Comparison of ENCODE assay signal across 8 cellular contexts in genomic region chr6:24775520-24776058, GRCh38. TPM values are rescaled to one million over a fixed set of nuclear protein-coding genes. Genes with fewer than 3 reads are reported as not detected.
A peak's percentile ranks its signal among the peaks of the same experiment; 100 is the strongest.
DNase-seq lines count a peak whose midpoint lies in the region; FAIRE-seq and TF ChIP-seq lines count a peak whose summit lies in the region.

No MANE protein-coding gene starts in this region.

- H3K27me3 ChIP-seq in prostate gland (replicated peaks; ENCODE audit: insufficient read depth): no peaks in the 10 kb centered on the region

- no peaks in the 10 kb centered on the region for H3K27me3 Mint-ChIP-seq in activated T-cell treated with anti-CD3 and anti-CD28 coated beads, Interleukin-2, amount 50 U/mL, for 24 hours

- H3K27ac ChIP-seq in prostate gland: peak overlapping the region; percentile 99

- no peak for FAIRE-seq in GM19239 (lab: Jason Lieb, UNC)

- H3K27ac Mint-ChIP-seq in activated T-cell treated with anti-CD3 and anti-CD28 coated beads, Interleukin-2, amount 50 U/mL, for 24 hours: peak overlapping the region; percentile 100

- intact Hi-C loops in prostate gland (cut with DNase I): no loop called here

- peak overlapping the region; percentile 100 for H3K4me3 ChIP-seq in fibroblast of the aortic adventitia (ENCODE audit: low read depth, low read length)
- peak overlapping the region; percentile 94 to 99 for H3K4me3 ChIP-seq in prostate gland

- DNase-seq in SKM-1 treated with dmso at 0.1 percent for 144 hours (lab: John Stamatoyannopoulos, UW; ENCODE audit: unreplicated experiment): peak; percentile 14
- DNase-seq in SKM-1 (lab: John Stamatoyannopoulos, UW; ENCODE audit: unreplicated experiment): no peak
- peak; percentile 53 for DNase-seq in HS-27A (ENCODE audit: low read depth)
- DNase-seq in activated T-cell treated with anti-CD3 and anti-CD28 coated beads, Interleukin-2, amount 50 U/mL, for 24 hours: no peak
- DNase-seq in fibroblast of the aortic adventitia (ENCODE audit: low read depth): peak; percentile 54
- no peak for DNase-seq in prostate gland (ENCODE audit: low spot score)
- no peak for DNase-seq in GM19239 (ENCODE audit: insufficient read length, low spot score)
- DNase-seq in COR-L47 (lab: John Stamatoyannopoulos, UW): no peak

- H3K9me3 ChIP-seq in prostate gland: no peaks in the 10 kb centered on the region

- peak; percentile 76 for TF ChIP-seq POLR2A in prostate gland (IDR thresholded peaks at IDR 0.05)

- H3K4me1 ChIP-seq in prostate gland (replicated peaks): no peaks in the 10 kb centered on the region

- H3K4me1 Mint-ChIP-seq in activated T-cell treated with anti-CD3 and anti-CD28 coated beads, Interleukin-2, amount 50 U/mL, for 24 hours (ENCODE audit: low read depth): peaks cover 39% of the 10 kb centered on the region

- H3K36me3 Mint-ChIP-seq in activated T-cell treated with anti-CD3 and anti-CD28 coated beads, Interleukin-2, amount 50 U/mL, for 24 hours (ENCODE audit: low read depth): peaks cover 52% of the 10 kb centered on the region

- WGBS in prostate gland: 5% methylated on average over 20 of the region's 20 CpGs

- H3K9me3 Mint-ChIP-seq in activated T-cell treated with anti-CD3 and anti-CD28 coated beads, Interleukin-2, amount 50 U/mL, for 24 hours: no peaks in the 10 kb centered on the region

- no peaks in the 10 kb centered on the region for H3K36me3 ChIP-seq in prostate gland

- H3K4me3 Mint-ChIP-seq in activated T-cell treated with anti-CD3 and anti-CD28 coated beads, Interleukin-2, amount 50 U/mL, for 24 hours: peak overlapping the region; percentile 98

- TF ChIP-seq CTCF in fibroblast of the aortic adventitia (IDR thresholded peaks at IDR 0.05; ENCODE audit: insufficient read depth, low read length) (no peak), prostate gland (IDR thresholded peaks at IDR 0.05) (no peak)

RNA-seq across cellular contexts. Expression of gene GMNN, which starts 0.9 kb away (rescaled TPM):
- total RNA-seq in fibroblast of the aortic adventitia (ENCODE audit: low replicate concordance): 17.2 and 41.7 TPM in 2 replicates
- total RNA-seq in prostate gland: 100 to 1,000 TPM in 1 of 2 donors, 1 to 10 TPM in 1; 9.0 to 129 TPM

RNA-seq across cellular contexts. Expression of gene ARMH2, which starts 23.1 kb away (rescaled TPM):
- total RNA-seq in fibroblast of the aortic adventitia (ENCODE audit: low replicate concordance) (not detected in 2 replicates), prostate gland (not detected)

RNA-seq across cellular contexts. Expression of gene C6orf62, which starts 56.6 kb away (rescaled TPM):
- total RNA-seq in fibroblast of the aortic adventitia (ENCODE audit: low replicate concordance) (121 and 246 TPM in 2 replicates), prostate gland (100 to 1,000 TPM in 1 of 2 donors, 10 to 100 TPM in 1; 95.1 to 115 TPM)

Comparison
In these comparisons a context has a peak if more than half of its experiments do, and no peak if none do; other contexts are left out.
1. DNase-seq: peak in SKM-1 treated with dmso at 0.1 percent for 144 hours (single experiment), HS-27A (single experiment) and fibroblast of the aortic adventitia (single experiment); none in SKM-1 (single experiment), activated T-cell treated with anti-CD3 and anti-CD28 coated beads, Interleukin-2, amount 50 U/mL, for 24 hours (single experiment), prostate gland (single experiment), GM19239 (single experiment) and COR-L47 (single experiment).